8 cellular contexts compared by ENCODE assay signal in the genomic region with DNA sequence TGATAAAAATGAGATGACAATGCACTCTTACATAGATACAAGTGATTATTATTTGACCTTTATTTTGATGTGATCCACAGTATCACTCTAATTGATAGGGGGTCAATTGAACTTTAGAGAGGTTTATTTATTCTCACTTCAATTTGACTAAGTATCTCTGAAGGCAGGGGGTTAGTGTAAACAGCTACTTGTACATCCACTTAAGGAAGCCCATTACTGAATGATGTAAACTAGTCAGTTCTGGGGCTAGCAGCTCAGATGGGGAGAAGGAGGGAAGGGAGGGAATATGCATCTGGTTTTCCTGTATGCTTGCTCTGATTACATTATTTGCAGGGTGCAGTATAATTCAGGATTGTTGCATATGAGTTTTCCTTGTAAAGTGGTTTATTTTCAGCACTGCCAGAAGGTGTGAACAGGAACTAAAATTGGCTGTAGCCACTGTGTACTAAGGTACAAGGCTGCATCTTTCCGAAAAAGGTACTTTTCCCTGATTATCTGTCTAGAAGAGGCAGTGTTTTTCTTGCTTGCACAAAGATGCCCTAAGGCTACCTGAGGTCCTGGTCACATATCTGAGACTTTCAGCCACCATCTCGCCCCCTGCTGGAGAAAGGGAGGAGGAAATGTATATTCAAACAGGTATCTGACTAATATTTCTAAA. TPM values are rescaled to one million over a fixed set of nuclear protein-coding genes. Genes with fewer than 3 reads are reported as not detected.
DNase-seq lines count a peak whose midpoint lies in the region; ATAC-seq and TF ChIP-seq lines count a peak whose summit lies in the region.

No MANE protein-coding gene starts in this region.

- H3K4me3 ChIP-seq in H7 (ENCODE audit: insufficient read depth, low read depth, low read length) (no peak overlapping the region), adrenal gland (no peak overlapping the region)

- no peaks in the 10 kb centered on the region for H3K9me3 ChIP-seq in adrenal gland (replicated peaks in 1 of 3)

- H3K4me1 ChIP-seq in adrenal gland (replicated peaks in 1 of 2), result peaks cover 7 to 25% of the 10 kb centered on the region in 2 donors

- H3K27me3 ChIP-seq in H7 (ENCODE audit: control insufficient read depth, insufficient read depth, low read length) (no peaks in the 10 kb centered on the region), adrenal gland (no peaks in the 10 kb centered on the region)

- no peak for ATAC-seq in HG03196 (IDR thresholded peaks at IDR 0.05; ENCODE audit: unreplicated experiment)

- CTCF ChIA-PET in RWPE1 (lab: Yijun Ruan, JAX), result interaction anchor here (0.6 to 1.4 kb wide), 8 partner anchors 10 to 82 kb away, joined by 3 to 5 read pairs (median 3); no protein-coding TSS in a partner anchor

- DNase-seq in COR-L47 (lab: John Stamatoyannopoulos, UW) (peak; percentile 15), H7 (peak; percentile 40), RWPE1 (ENCODE audit: low spot score) (peak; percentile 41), adrenal gland (peak in 6 of 7 donors; percentile 25 to 69 (median 58)), islet precursor cell (peak; percentile 80), retina (no peak)
- peak; percentile 9 for DNase-seq in stimulated activated CD8-positive, alpha-beta memory T cell treated with anti-CD3 and anti-CD28 coated beads, Interleukin-12 subunit alpha, Interleukin-12 subunit beta, amount 100 ng/mL, for 24 hours (ENCODE audit: extremely low read depth)

- intact Hi-C loops in adrenal gland (cut with DNase I), result no loop called here

- TF ChIP-seq CTCF in RWPE1 (conservative IDR thresholded peaks at IDR 0.05; ENCODE audit: low read depth) (peak; percentile 57), adrenal gland (IDR thresholded peaks at IDR 0.05) (peak; percentile 24 to 54 (median 46))

- H3K27ac ChIP-seq in RWPE1 (no peak overlapping the region), adrenal gland (no peak overlapping the region)

- POLR2A ChIA-PET in RWPE1 (lab: Yijun Ruan, JAX; ENCODE audit: low non-redundant PET), result no interaction called here

- no peak for TF ChIP-seq POLR2A in adrenal gland (IDR thresholded peaks at IDR 0.05)

- no peaks in the 10 kb centered on the region for H3K36me3 ChIP-seq in H7 (replicated peaks; ENCODE audit: control insufficient read depth, insufficient read depth, low read length)
- H3K36me3 ChIP-seq in adrenal gland (replicated peaks in 1 of 2), result no peaks in the 10 kb centered on the region

- WGBS in adrenal gland, 4 donors, result 60 to 79% (median 62%) methylated on average over 2 of the region's 2 CpGs

RNA-seq across cellular contexts. Expression of a gene that starts 51.2 kb away (rescaled TPM):
- 119 and 127 TPM in 2 replicates for total RNA-seq in H7 (2014; rRNA removed; shearing (Covaris generic))
- total RNA-seq in adrenal gland, result 10 to 100 TPM; 61.1 to 91.9 (median 69.7) TPM
- 10 to 100 TPM; 20.8 to 92.8 (median 25.9) TPM for polyA plus RNA-seq in adrenal gland

RNA-seq across cellular contexts. Expression of a gene that starts 51.3 kb away (rescaled TPM):
- total RNA-seq in H7 (2014; rRNA removed; shearing (Covaris generic)), result 15.0 and 16.6 TPM in 2 replicates
- total RNA-seq in adrenal gland, result 10 to 100 TPM; 11.9 to 20.6 (median 14.2) TPM
- 10 to 100 TPM in 1 of 3 donors, 1 to 10 TPM in 2; 1.7 to 18.0 (median 3.2) TPM for polyA plus RNA-seq in adrenal gland
